10 cellular contexts compared by ENCODE assay signal in genomic region chr10:56319386-56319785, GRCh38. TPM values are rescaled to one million over a fixed set of nuclear protein-coding genes. Genes with fewer than 3 reads are reported as not detected.
A peak's percentile ranks its signal among the peaks of the same experiment; 100 is the strongest.
DNase-seq lines count a peak whose midpoint lies in the region; ATAC-seq, FAIRE-seq and TF ChIP-seq lines count a peak whose summit lies in the region.
"Had no signal": no experiment of that assay in that cellular context is flagged by ENCODE, and none has a peak within 500 bp of the region (broad histone marks: within the 10 kb centered on the region; RNA-seq: fewer than 3 reads in every experiment).

No MANE protein-coding gene starts in this region.

- DNase-seq in GM18507 (ENCODE audit: extremely low spot score, insufficient read length, low read depth) (peak; percentile 1), astrocyte of the hippocampus (ENCODE audit: low read depth, low spot score) (peak; percentile 41), ovary (no peak), DMS153 (lab: John Stamatoyannopoulos, UW) (no peak), osteocyte (ENCODE audit: extremely low spot score, unreplicated experiment) (no peak)
- no peak for DNase-seq in CD8-positive, alpha-beta T cell
- DNase-seq: Right ventricle myocardium superior had no signal

- no peaks in the 10 kb centered on the region for H3K9me3 ChIP-seq in CD8-positive, alpha-beta T cell (ENCODE audit: low read length)
- H3K9me3 ChIP-seq in ovary = no peaks in the 10 kb centered on the region

- H3K4me3 Mint-ChIP-seq in CD8-positive, alpha-beta T cell = no peak overlapping the region
- H3K4me3 Mint-ChIP-seq in osteocyte (ENCODE audit: unreplicated experiment) = no peak overlapping the region

- peak; percentile 64 for FAIRE-seq in GM18507 (lab: Jason Lieb, UNC)
- FAIRE-seq: K562 had no signal

- no peaks in the 10 kb centered on the region for H3K36me3 ChIP-seq in CD8-positive, alpha-beta T cell (ENCODE audit: insufficient read depth, low read length)
- no peaks in the 10 kb centered on the region for H3K36me3 ChIP-seq in ovary

- no peaks in the 10 kb centered on the region for H3K36me3 Mint-ChIP-seq in CD8-positive, alpha-beta T cell
- no peaks in the 10 kb centered on the region for H3K36me3 Mint-ChIP-seq in osteocyte (ENCODE audit: unreplicated experiment)

- TF ChIP-seq POLR2A in ovary (IDR thresholded peaks at IDR 0.05) = no peak

- no peaks in the 10 kb centered on the region for H3K27me3 Mint-ChIP-seq in CD8-positive, alpha-beta T cell (ENCODE audit: low read depth)
- H3K27me3 Mint-ChIP-seq in osteocyte (ENCODE audit: unreplicated experiment) = no peaks in the 10 kb centered on the region

- no peak overlapping the region for H3K27ac ChIP-seq in CD8-positive, alpha-beta T cell (ENCODE audit: low read depth, low read length)
- H3K27ac ChIP-seq in ovary = no peak overlapping the region

- no peaks in the 10 kb centered on the region for H3K9me3 Mint-ChIP-seq in CD8-positive, alpha-beta T cell
- no peaks in the 10 kb centered on the region for H3K9me3 Mint-ChIP-seq in osteocyte (ENCODE audit: unreplicated experiment)

- no peak overlapping the region for H3K4me3 ChIP-seq in CD8-positive, alpha-beta T cell (ENCODE audit: low read depth, low read length)
- H3K4me3 ChIP-seq in ovary = no peak overlapping the region
- H3K4me3 ChIP-seq: K562 had no signal

- no peak for TF ChIP-seq EP300 in ovary (IDR thresholded peaks at IDR 0.05)

- intact Hi-C loops in CD8-positive, alpha-beta T cell (cut with DNase I, micrococcal nuclease) = no loop called here
- intact Hi-C loops in ovary (cut with DNase I) = no loop called here

- no peaks in the 10 kb centered on the region for H3K27me3 ChIP-seq in CD8-positive, alpha-beta T cell (ENCODE audit: insufficient read depth, low read length)
- H3K27me3 ChIP-seq in ovary = no peaks in the 10 kb centered on the region

- no peak for TF ChIP-seq CTCF in CD8-positive, alpha-beta T cell (IDR thresholded peaks at IDR 0.05)
- no peak for TF ChIP-seq CTCF in ovary (IDR thresholded peaks at IDR 0.05)
- TF ChIP-seq CTCF in osteocyte (IDR thresholded peaks at IDR 0.05) = no peak

- no peaks in the 10 kb centered on the region for H3K4me1 ChIP-seq in CD8-positive, alpha-beta T cell (ENCODE audit: insufficient read depth, low read length)
- H3K4me1 ChIP-seq in ovary (ENCODE audit: insufficient read depth) = no peaks in the 10 kb centered on the region

- POLR2A ChIA-PET in CD8-positive, alpha-beta T cell (lab: Charles Lee) = no interaction called here

- ATAC-seq in GM21529 (IDR thresholded peaks at IDR 0.05; ENCODE audit: unreplicated experiment) (peak; percentile 94), HG03342 (IDR thresholded peaks at IDR 0.05; ENCODE audit: unreplicated experiment) (peak; percentile 93)
- ATAC-seq in CD8-positive, alpha-beta T cell = no peak
- ATAC-seq: K562 had no signal

- H3K4me1 Mint-ChIP-seq in CD8-positive, alpha-beta T cell (ENCODE audit: low read depth) = no peaks in the 10 kb centered on the region
- H3K4me1 Mint-ChIP-seq in osteocyte (ENCODE audit: unreplicated experiment) = no peaks in the 10 kb centered on the region

- CTCF ChIA-PET in CD8-positive, alpha-beta T cell (lab: Charles Lee) = interaction anchor here (0.6 kb wide), 1 partner anchor 10 kb away, joined by 3 read pairs; no protein-coding TSS in a partner anchor

- H3K27ac Mint-ChIP-seq in CD8-positive, alpha-beta T cell = no peak overlapping the region
- H3K27ac Mint-ChIP-seq in osteocyte (ENCODE audit: unreplicated experiment) = no peak overlapping the region

RNA-seq across cellular contexts. Expression of gene ZWINT, which starts 41.7 kb away (rescaled TPM):
- total RNA-seq in CD8-positive, alpha-beta T cell = 1 to 10 TPM; 2.2 to 2.5 TPM
- total RNA-seq in ovary = 1 to 10 TPM in 4 of 7 donors, under 1 TPM in 3; 0.46 to 5.4 (median 1.2) TPM
- 1 to 10 TPM; 2.9 to 5.4 TPM for polyA plus RNA-seq in ovary
- total RNA-seq in osteocyte = 10.9 and 11.5 TPM in 2 replicates

Comparison
In these comparisons a context has a peak if more than half of its experiments do, and no peak if none do; other contexts are left out.
1. DNase-seq: peak in GM18507 (single experiment) and astrocyte of the hippocampus (single experiment); none in CD8-positive, alpha-beta T cell (0 of 7), ovary (0 of 5), DMS153 (single experiment) and osteocyte (single experiment).